11 cellular contexts compared by ENCODE assay signal in the genomic region with DNA sequence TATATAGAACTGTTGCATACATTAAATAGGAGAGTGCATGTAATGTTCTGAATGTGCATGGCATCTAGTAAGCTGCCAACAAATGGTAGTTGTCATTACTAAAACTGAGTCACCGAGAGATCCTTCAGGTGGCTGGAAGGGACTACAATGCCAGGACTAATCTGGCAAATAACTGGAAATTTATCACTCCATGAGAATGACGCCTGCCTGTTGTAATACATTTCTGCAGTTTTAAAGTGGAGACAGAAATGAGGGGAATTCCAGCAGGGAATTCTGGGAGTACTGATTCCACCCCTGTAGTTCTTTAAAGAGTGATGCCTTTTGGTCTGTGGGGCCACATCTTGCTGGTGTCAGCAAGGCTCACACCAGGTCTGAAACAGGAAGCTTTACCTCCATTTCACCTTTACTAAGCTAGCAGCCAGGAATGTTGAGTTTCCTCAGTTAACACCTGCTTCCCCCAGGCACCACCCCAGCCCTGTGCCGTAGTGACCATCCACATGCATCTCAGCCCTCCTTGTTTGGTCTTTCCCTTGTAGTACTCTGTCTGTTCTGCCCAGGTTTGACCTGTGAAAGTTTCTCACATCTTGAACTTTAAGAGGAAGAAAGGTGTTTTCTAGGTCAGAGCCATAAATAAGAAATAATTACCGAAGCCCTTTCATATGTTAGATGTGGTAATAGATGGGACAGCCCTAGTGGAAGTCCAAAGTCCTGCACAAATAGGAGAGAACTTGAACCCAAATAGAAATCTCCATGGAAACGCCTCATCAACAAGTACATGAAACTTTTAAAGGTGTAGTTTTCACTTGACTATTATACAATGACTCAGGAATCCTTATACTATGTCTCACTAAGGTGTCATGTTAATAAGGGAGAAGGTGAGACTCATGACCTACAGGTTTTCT. TPM values are rescaled to one million over a fixed set of nuclear protein-coding genes. Genes with fewer than 3 reads are reported as not detected.
DNase-seq lines count a peak whose midpoint lies in the region; ATAC-seq, FAIRE-seq and TF ChIP-seq lines count a peak whose summit lies in the region.
"Had no signal": no experiment of that assay in that cellular context is flagged by ENCODE, and none has a peak within 500 bp of the region (broad histone marks: within the 10 kb centered on the region; RNA-seq: fewer than 3 reads in every experiment).

No MANE protein-coding gene starts in this region.

- H3K4me1 Mint-ChIP-seq in activated T-helper 17 cell treated with anti-CD3 and anti-CD28 coated beads, Interleukin-2, amount 50 U/mL, for 72 hours: peaks cover 21% of the 10 kb centered on the region

- peak; percentile 81 for FAIRE-seq in small intestine (lab: Jason Lieb, UNC)

- peaks cover 90% of the 10 kb centered on the region for H3K36me3 Mint-ChIP-seq in activated T-helper 17 cell treated with anti-CD3 and anti-CD28 coated beads, Interleukin-2, amount 50 U/mL, for 72 hours (ENCODE audit: low read depth)

- H3K79me2 ChIP-seq in KMS-11 (ENCODE audit: insufficient read depth, low read depth): no peaks in the 10 kb centered on the region

- H3K27ac ChIP-seq in KMS-11 (peak overlapping the region; percentile 85), small intestine (ENCODE audit: low read depth in 1 of 2, low read length in 1 of 2) (peak overlapping the region; percentile 84 to 91)

- H3K4me3 ChIP-seq in KMS-11 (IDR thresholded peaks at IDR 0.05; ENCODE audit: insufficient read depth, low read depth, low read length): no peak overlapping the region
- no peak overlapping the region for H3K4me3 ChIP-seq in small intestine (ENCODE audit: low read depth in 1 of 2, low read length in 2 of 2)

- peak overlapping the region; percentile 39; the same call in 1 of the 2 replicates for H3K9ac ChIP-seq in KMS-11

- peak overlapping the region; percentile 2 for H3K4me3 Mint-ChIP-seq in activated T-helper 17 cell treated with anti-CD3 and anti-CD28 coated beads, Interleukin-2, amount 50 U/mL, for 72 hours

- H3K4me1 ChIP-seq in KMS-11 (ENCODE audit: low read depth, poor library complexity, severe bottlenecking) (peaks cover 37% of the 10 kb centered on the region), small intestine (ENCODE audit: control insufficient read depth in 2 of 2, insufficient read depth in 1 of 2, low read depth in 1 of 2, low read length in 1 of 2) (peaks cover 6 to 10% of the 10 kb centered on the region in 2 donors)

- 0 out of 2 replicates have a peak, but pooled peaks have one; percentile 26 for TF ChIP-seq CTCF in KMS-11 (conservative IDR thresholded peaks at IDR 0.05; ENCODE audit: low read depth, low read length)

- H3K36me3 ChIP-seq in KMS-11 (ENCODE audit: insufficient read depth): no peaks in the 10 kb centered on the region
- peaks cover 6 to 8% of the 10 kb centered on the region in 2 donors for H3K36me3 ChIP-seq in small intestine (ENCODE audit: control insufficient read depth in 2 of 2, insufficient read depth in 2 of 2, low read length in 2 of 2)

- H3K27me3 ChIP-seq in KMS-11 (ENCODE audit: insufficient read depth, low read depth) (no peaks in the 10 kb centered on the region), small intestine (ENCODE audit: control insufficient read depth in 2 of 2, insufficient read depth in 2 of 2, low read length in 2 of 2) (no peaks in the 10 kb centered on the region)

- no peaks in the 10 kb centered on the region for H3K9me3 ChIP-seq in small intestine (ENCODE audit: control insufficient read depth, low read depth)

- 11 to 54% (median 33%) methylated on average over 5 of the region's 5 CpGs for WGBS in small intestine, 3 donors

- H3K4me2 ChIP-seq in KMS-11: peak overlapping the region; percentile 74

- H3K9me3 Mint-ChIP-seq in activated T-helper 17 cell treated with anti-CD3 and anti-CD28 coated beads, Interleukin-2, amount 50 U/mL, for 72 hours: no peaks in the 10 kb centered on the region

- DNase-seq in glomerular visceral epithelial cell (ENCODE audit: extremely low spot score) (peak; percentile 48), small intestine (peak; percentile 97), AG08395 (ENCODE audit: low spot score) (no peak), DMS114 treated with DMSO at 0.1 percent for 48 hours (lab: John Stamatoyannopoulos, UW; ENCODE audit: unreplicated experiment) (no peak)
- DNase-seq: effector CD8-positive, alpha-beta T cell; IMR-90; NCI-H345; posterior cingulate gyrus had no signal

- no peaks in the 10 kb centered on the region for H3K27me3 Mint-ChIP-seq in activated T-helper 17 cell treated with anti-CD3 and anti-CD28 coated beads, Interleukin-2, amount 50 U/mL, for 72 hours

- peak overlapping the region; percentile 17; the same call in 1 of the 2 replicates for H2AFZ ChIP-seq in KMS-11 (ENCODE audit: low read depth)

- H3K27ac Mint-ChIP-seq in activated T-helper 17 cell treated with anti-CD3 and anti-CD28 coated beads, Interleukin-2, amount 50 U/mL, for 72 hours: no peak overlapping the region

- peak; percentile 67 for ATAC-seq in activated T-helper 17 cell treated with anti-CD3 and anti-CD28 coated beads, Interleukin-2, amount 50 U/mL, for 72 hours (replicated peaks)
- no peak for ATAC-seq in HG02938 (IDR thresholded peaks at IDR 0.05; ENCODE audit: unreplicated experiment)

- no peaks in the 10 kb centered on the region for H4K20me1 ChIP-seq in KMS-11 (ENCODE audit: insufficient read depth)

RNA-seq across cellular contexts. Expression of gene LMOD3, which starts 56.7 kb away (rescaled TPM):
- total RNA-seq in activated T-helper 17 cell treated with anti-CD3 and anti-CD28 coated beads, Interleukin-2, amount 50 U/mL, for 72 hours: not detected
- polyA plus RNA-seq in small intestine: under 1 TPM in 2 of 3 donors, not detected in 1; 0.09 to 0.27 TPM
- total RNA-seq: IMR-90 had no signal
- polyA plus RNA-seq: IMR-90 had no signal

Comparison
In these comparisons a context has a peak if more than half of its experiments do, and no peak if none do; other contexts are left out.
1. DNase-seq: peak in glomerular visceral epithelial cell (single experiment) and small intestine (single experiment); none in AG08395 (single experiment) and DMS114 treated with DMSO at 0.1 percent for 48 hours (single experiment).